Comparison of ENCODE assay signal across 8 cellular contexts in the genomic region with DNA sequence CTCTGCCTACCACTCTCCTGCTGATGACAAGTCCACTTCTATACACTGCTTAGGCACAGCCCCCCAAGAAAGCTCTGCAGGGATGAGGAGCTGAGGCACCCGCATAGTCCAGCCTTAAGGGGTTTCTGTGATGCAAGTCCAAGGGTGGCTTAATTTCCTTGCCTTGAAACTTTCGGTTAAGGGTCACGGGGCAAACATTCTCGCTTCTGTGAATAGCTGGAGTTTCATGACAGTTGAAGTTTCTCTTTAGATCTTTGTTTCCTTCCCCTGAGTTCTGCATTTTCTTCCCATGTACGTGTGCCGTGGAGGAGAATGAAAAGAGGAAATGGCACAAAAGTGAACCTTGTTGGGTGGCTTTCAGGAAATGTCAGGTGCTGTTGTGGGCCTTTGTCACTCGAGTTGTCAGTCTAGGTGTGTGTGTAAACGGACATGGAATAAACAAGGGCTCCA. TPM values are rescaled to one million over a fixed set of nuclear protein-coding genes. Genes with fewer than 3 reads are reported as not detected.
A peak's percentile ranks its signal among the peaks of the same experiment; 100 is the strongest.
DNase-seq lines count a peak whose midpoint lies in the region; ATAC-seq and TF ChIP-seq lines count a peak whose summit lies in the region.

No MANE protein-coding gene starts in this region.

- no peaks in the 10 kb centered on the region for H3K9me3 Mint-ChIP-seq in activated CD4-positive, alpha-beta T cell treated with anti-CD3 and anti-CD28 coated beads for 36 hours (ENCODE audit: low read depth)
- no peaks in the 10 kb centered on the region for H3K9me3 Mint-ChIP-seq in progenitor cell of endocrine pancreas (ENCODE audit: low read depth)

- no peak overlapping the region for H3K4me2 ChIP-seq in mesendoderm (ENCODE audit: low read length)

- H2BK120ac ChIP-seq in mesendoderm (ENCODE audit: low read depth, low read length) = no peak overlapping the region

- H3K36me3 Mint-ChIP-seq in activated CD4-positive, alpha-beta T cell treated with anti-CD3 and anti-CD28 coated beads for 36 hours (ENCODE audit: low read depth) = no peaks in the 10 kb centered on the region
- peaks cover 12% of the 10 kb centered on the region for H3K36me3 Mint-ChIP-seq in progenitor cell of endocrine pancreas (ENCODE audit: insufficient read depth)

- H4K5ac ChIP-seq in mesendoderm (ENCODE audit: low read length) = no peak overlapping the region

- no peaks in the 10 kb centered on the region for H3K27me3 Mint-ChIP-seq in activated CD4-positive, alpha-beta T cell treated with anti-CD3 and anti-CD28 coated beads for 36 hours
- H3K27me3 Mint-ChIP-seq in progenitor cell of endocrine pancreas = no peaks in the 10 kb centered on the region

- no peak for DNase-seq in activated CD4-positive, alpha-beta T cell treated with anti-CD3 and anti-CD28 coated beads for 36 hours
- no peak for DNase-seq in activated CD4-positive, alpha-beta T cell treated with anti-CD3 and anti-CD28 coated beads, Interleukin-2, amount 50 U/mL, for 1 hour
- peak in 2 of 3 donors; percentile 52 to 61 for DNase-seq in Peyer's patch
- DNase-seq in progenitor cell of endocrine pancreas (ENCODE audit: low spot score, unreplicated experiment) = no peak
- DNase-seq in mesendoderm = no peak
- no peak for DNase-seq in ecto neural progenitor cell (ENCODE audit: low spot score)
- DNase-seq in NCI-H187 treated with DMSO at 0.1 percent for 48 hours (lab: John Stamatoyannopoulos, UW) = no peak

- H2AK5ac ChIP-seq in mesendoderm (ENCODE audit: low read length) = no peak overlapping the region

- no peaks in the 10 kb centered on the region for H3K9me3 ChIP-seq in Peyer's patch

- H3K79me2 ChIP-seq in mesendoderm (ENCODE audit: control insufficient read depth, insufficient read depth, low read length) = no peaks in the 10 kb centered on the region

- no peak overlapping the region for H3K56ac ChIP-seq in mesendoderm (ENCODE audit: low read length)

- no peak overlapping the region for H3K4me3 Mint-ChIP-seq in activated CD4-positive, alpha-beta T cell treated with anti-CD3 and anti-CD28 coated beads for 36 hours
- no peak overlapping the region for H3K4me3 Mint-ChIP-seq in progenitor cell of endocrine pancreas (ENCODE audit: low read depth)

- no peaks in the 10 kb centered on the region for H3K27me3 ChIP-seq in Peyer's patch
- no peaks in the 10 kb centered on the region for H3K27me3 ChIP-seq in mesendoderm (ENCODE audit: insufficient read depth, low read length, poor library complexity)

- H3K4me1 ChIP-seq in Peyer's patch = peaks cover 0 to 43% (median 3%) of the 10 kb centered on the region in 4 donors
- H3K4me1 ChIP-seq in mesendoderm (ENCODE audit: control insufficient read depth, low read depth, low read length) = no peaks in the 10 kb centered on the region

- H3K4me3 ChIP-seq in Peyer's patch = peak overlapping the region in 2 of 4 donors; percentile 2 to 28
- no peak overlapping the region for H3K4me3 ChIP-seq in mesendoderm (ENCODE audit: low read length)

- H3K4me1 Mint-ChIP-seq in activated CD4-positive, alpha-beta T cell treated with anti-CD3 and anti-CD28 coated beads for 36 hours = peaks cover 15% of the 10 kb centered on the region
- peaks cover 55% of the 10 kb centered on the region for H3K4me1 Mint-ChIP-seq in progenitor cell of endocrine pancreas (ENCODE audit: low read depth)

- H3K18ac ChIP-seq in mesendoderm (ENCODE audit: low read length) = no peak overlapping the region

- no peak for TF ChIP-seq POLR2A in Peyer's patch (IDR thresholded peaks at IDR 0.05)

- no peak overlapping the region for H3K23ac ChIP-seq in mesendoderm (ENCODE audit: low read length)

- peak overlapping the region; percentile 67 to 79 (median 71) for H3K27ac ChIP-seq in Peyer's patch
- H3K27ac ChIP-seq in mesendoderm (ENCODE audit: low read depth, low read length) = no peak overlapping the region

- WGBS in mesendoderm (ENCODE audit: extremely low coverage, insufficient coverage, low lambda C conversion rate) = no CpG with 5 or more reads among the region's 8 CpGs

- intact Hi-C loops in activated CD4-positive, alpha-beta T cell treated with anti-CD3 and anti-CD28 coated beads for 36 hours (cut with DNase I, micrococcal nuclease) = no loop called here

- no peak overlapping the region for H3K27ac Mint-ChIP-seq in activated CD4-positive, alpha-beta T cell treated with anti-CD3 and anti-CD28 coated beads for 36 hours
- peak overlapping the region; percentile 82 for H3K27ac Mint-ChIP-seq in progenitor cell of endocrine pancreas

- H3K36me3 ChIP-seq in Peyer's patch = no peaks in the 10 kb centered on the region
- no peaks in the 10 kb centered on the region for H3K36me3 ChIP-seq in mesendoderm (ENCODE audit: control insufficient read depth, insufficient read depth, low read length)

- TF ChIP-seq CTCF in Peyer's patch (IDR thresholded peaks at IDR 0.05) = no peak
- TF ChIP-seq CTCF in progenitor cell of endocrine pancreas (IDR thresholded peaks at IDR 0.05; ENCODE audit: unreplicated experiment) = no peak

- POLR2A ChIA-PET in activated CD4-positive, alpha-beta T cell treated with anti-CD3 and anti-CD28 coated beads for 36 hours (lab: Charles Lee) = interaction anchor here (0.6 to 1.0 kb wide), 2 partner anchors 9 to 275 kb away, joined by 3 to 7 read pairs; a partner anchor contains a TSS

- no peak overlapping the region for H3K9ac ChIP-seq in mesendoderm (ENCODE audit: low read length)

- H3K4ac ChIP-seq in mesendoderm (ENCODE audit: low read depth, low read length) = no peak overlapping the region

- no peak overlapping the region for H4K8ac ChIP-seq in mesendoderm (ENCODE audit: low read depth, low read length)

- no peak overlapping the region for H2BK5ac ChIP-seq in mesendoderm (ENCODE audit: low read length)

- CTCF ChIA-PET in activated CD4-positive, alpha-beta T cell treated with anti-CD3 and anti-CD28 coated beads for 36 hours (lab: Charles Lee) = interaction anchor here (0.5 to 2.2 kb wide), 3 partner anchors 10 to 18 kb away, joined by 3 to 5 read pairs (median 4); no protein-coding TSS in a partner anchor

- no peaks in the 10 kb centered on the region for H3K79me1 ChIP-seq in mesendoderm (ENCODE audit: low read length)

- H2BK15ac ChIP-seq in mesendoderm (replicated peaks; ENCODE audit: low read depth) = no peak overlapping the region

- ATAC-seq in activated CD4-positive, alpha-beta T cell treated with anti-CD3 and anti-CD28 coated beads for 36 hours = peak; percentile 33
- peak; percentile 61 for ATAC-seq in HG02870 (IDR thresholded peaks at IDR 0.05; ENCODE audit: unreplicated experiment)

RNA-seq across cellular contexts. Expression of a gene that starts 7.0 kb away (rescaled TPM):
- 10 to 100 TPM in 1 of 2 experiments, 1 to 10 TPM in 1; 9.4 to 11.1 TPM for total RNA-seq in activated CD4-positive, alpha-beta T cell treated with anti-CD3 and anti-CD28 coated beads for 36 hours
- total RNA-seq in Peyer's patch (100 to 1,000 TPM; 144 to 231 (median 203) TPM), progenitor cell of endocrine pancreas (33.7 and 44.3 TPM in 2 replicates)
- 9.7 TPM for polyA plus RNA-seq in mesendoderm (2013, experiment 1 of 2)
- 9.5 TPM for polyA plus RNA-seq in mesendoderm (2013, experiment 2 of 2)

Comparison
In these comparisons a context has a peak if more than half of its experiments do, and no peak if none do; other contexts are left out.
1. DNase-seq: peak in Peyer's patch (2 of 3); none in activated CD4-positive, alpha-beta T cell treated with anti-CD3 and anti-CD28 coated beads for 36 hours (single experiment), activated CD4-positive, alpha-beta T cell treated with anti-CD3 and anti-CD28 coated beads, Interleukin-2, amount 50 U/mL, for 1 hour (single experiment), progenitor cell of endocrine pancreas (single experiment), mesendoderm (single experiment), ecto neural progenitor cell (single experiment) and NCI-H187 treated with DMSO at 0.1 percent for 48 hours (single experiment).